In the genomic region with DNA sequence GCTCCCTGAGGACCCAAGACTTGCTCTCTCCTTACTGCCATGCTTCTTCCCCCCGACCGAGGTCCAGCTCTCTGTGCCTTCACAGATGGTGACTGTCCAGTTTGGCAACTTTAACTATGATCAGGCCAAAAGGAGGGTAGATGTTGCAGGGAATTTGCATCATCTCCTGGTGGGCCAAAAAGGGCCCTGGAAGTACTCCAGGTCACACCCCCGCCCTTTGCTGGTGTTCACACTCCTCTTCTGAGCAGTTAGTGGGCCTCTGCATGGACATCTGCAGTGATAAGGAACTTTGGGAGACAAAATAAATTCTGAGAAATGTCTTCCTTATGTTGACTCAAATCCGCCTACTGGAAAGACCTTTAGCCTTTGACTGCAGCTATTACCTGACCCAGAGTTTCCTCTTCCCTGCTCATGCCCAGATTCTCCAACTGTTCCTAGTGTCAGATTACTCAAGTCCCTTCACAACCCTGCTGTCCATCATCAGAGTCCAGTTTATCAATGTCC, we compare ENCODE assay signal across 18 cellular contexts.
DNase-seq lines count a peak whose midpoint lies in the region; ATAC-seq, FAIRE-seq and TF ChIP-seq lines count a peak whose summit lies in the region.
"Had no signal": no experiment of that assay in that cellular context is flagged by ENCODE, and none has a peak within 500 bp of the region (broad histone marks: within the 10 kb centered on the region; RNA-seq: fewer than 3 reads in every experiment).

No MANE protein-coding gene starts in this region.

- BruUV-seq in HepG2 (replicated peaks; lab: Mats Ljungman, UMichigan) (no TSS peak), K562 (replicated peaks; lab: Mats Ljungman, UMichigan) (no TSS peak)

- no peaks in the 10 kb centered on the region for H4K20me1 ChIP-seq in HepG2 (ENCODE audit: insufficient read depth, low read length)
- no peaks in the 10 kb centered on the region for H4K20me1 ChIP-seq in K562 (replicated peaks; ENCODE audit: control insufficient read depth, insufficient read depth, low read length)
- peaks cover 79% of the 10 kb centered on the region for H4K20me1 ChIP-seq in neural progenitor cell (ENCODE audit: low read depth)

- H2AFZ ChIP-seq in HepG2 (ENCODE audit: low read length) = no peak overlapping the region
- no peak overlapping the region for H2AFZ ChIP-seq in K562 (ENCODE audit: low read depth, low read length)
- no peak overlapping the region for H2AFZ ChIP-seq in neural progenitor cell (replicated peaks)

- no peaks in the 10 kb centered on the region for H3K27me3 Mint-ChIP-seq in neural progenitor cell (ENCODE audit: insufficient read depth, low read depth)

- H3K4me2 ChIP-seq in HepG2 (ENCODE audit: low read depth, low read length) (no peak overlapping the region), K562 (ENCODE audit: insufficient read depth, low read length) (peak overlapping the region; percentile 49), neural progenitor cell (no peak overlapping the region)

- TF ChIP-seq POLR2A in HepG2 (IDR thresholded peaks at IDR 0.05; ENCODE audit: insufficient read depth in 1 of 2, low read depth in 2 of 2, low read length in 2 of 2) = no peak
- no peak for TF ChIP-seq POLR2A in K562 (conservative IDR thresholded peaks at IDR 0.05)

- WGBS in liver = 39% methylated on average over 4 of the region's 4 CpGs
- WGBS in HepG2 (ENCODE audit: low lambda C conversion rate) = 21% methylated on average over 3 of the region's 4 CpGs
- WGBS in K562 (ENCODE audit: insufficient coverage, low coverage, missing lambda C conversion rate) = 0% methylated on average over 4 of the region's 4 CpGs
- WGBS in small intestine, 3 donors = 57 to 80% (median 59%) methylated on average over 4 of the region's 4 CpGs

- DNase-seq in HepG2 (ENCODE audit: low spot score) (no peak), K562 (ENCODE audit: extremely low read depth in 1 of 4, low spot score in 3 of 4) (peak in 1 of 4 experiments; percentile 25), left kidney (ENCODE audit: low read depth, low spot score) (peak; percentile 56), small intestine (peak; percentile 13), dedifferentiated amniotic fluid mesenchymal stem cell (ENCODE audit: extremely low spot score) (no peak), SKM-1 (lab: John Stamatoyannopoulos, UW; ENCODE audit: unreplicated experiment) (no peak), neural progenitor cell (ENCODE audit: low spot score) (no peak)
- DNase-seq: DMS79; GOT3; KG1; NCI-H1092; NCI-H2107; NCI-H226; NCI-H526; NK-92 treated with Interleukin-12 subunit alpha and Interleukin-12 subunit beta, amount 100 ng/mL, for 24 hours had no signal

- H3K4me3 Mint-ChIP-seq in neural progenitor cell = no peak overlapping the region

- H3K4me3 ChIP-seq in liver (ENCODE audit: low read depth in 1 of 3, low read length in 3 of 3) (no peak overlapping the region), HepG2 (replicated peaks in 1 of 3; ENCODE audit: insufficient read depth in 1 of 3, low read depth in 2 of 3, low read length in 3 of 3) (no peak overlapping the region), K562 (no peak overlapping the region), small intestine (ENCODE audit: low read depth in 1 of 2, low read length in 2 of 2) (no peak overlapping the region), neural progenitor cell (no peak overlapping the region)
- H3K4me3 ChIP-seq: GM12878 had no signal

- H3K36me3 ChIP-seq in liver (ENCODE audit: control insufficient read depth in 4 of 4, insufficient read depth in 3 of 4, low read depth in 1 of 4, low read length in 3 of 4) (no peaks in the 10 kb centered on the region), HepG2 (replicated peaks in 1 of 2; ENCODE audit: control insufficient read depth in 1 of 2, insufficient read depth in 2 of 2, low read length in 2 of 2) (no peaks in the 10 kb centered on the region), K562 (ENCODE audit: control insufficient read depth, insufficient read depth, low read length) (no peaks in the 10 kb centered on the region), small intestine (ENCODE audit: control insufficient read depth in 2 of 2, insufficient read depth in 2 of 2, low read length in 2 of 2) (no peaks in the 10 kb centered on the region), neural progenitor cell (no peaks in the 10 kb centered on the region)

- H3K4me1 ChIP-seq in liver (ENCODE audit: control insufficient read depth in 4 of 4, insufficient read depth in 4 of 4, low read length in 3 of 4) (peaks cover 19 to 43% (median 36%) of the 10 kb centered on the region in 4 donors), HepG2 (ENCODE audit: insufficient read depth, low read length) (no peaks in the 10 kb centered on the region), K562 (replicated peaks in 1 of 2; ENCODE audit: control insufficient read depth in 2 of 2, insufficient read depth in 2 of 2, low read length in 2 of 2) (peaks cover 9 to 26% of the 10 kb centered on the region in 2 experiments), small intestine (ENCODE audit: control insufficient read depth in 2 of 2, insufficient read depth in 1 of 2, low read depth in 1 of 2, low read length in 1 of 2) (peaks cover 2 to 5% of the 10 kb centered on the region in 2 donors), neural progenitor cell (peaks cover 41% of the 10 kb centered on the region)

- H3K9ac ChIP-seq in liver (ENCODE audit: low read depth in 1 of 2, low read length in 2 of 2) (no peak overlapping the region), HepG2 (ENCODE audit: insufficient read depth, low read depth, low read length) (no peak overlapping the region), K562 (ENCODE audit: insufficient read depth in 1 of 2, low read depth in 2 of 2, low read length in 2 of 2) (no peak overlapping the region; a peak in 1 of 4 replicates), neural progenitor cell (no peak overlapping the region)

- POLR2A ChIA-PET in HepG2 (lab: Yijun Ruan, JAX) (no interaction called here), K562 (lab: Yijun Ruan, JAX) (interaction anchor here (1.0 to 1.9 kb wide), 3 partner anchors 10 to 47 kb away, joined by 3 to 6 read pairs (median 4); no protein-coding TSS in a partner anchor)

- in situ Hi-C loops in HepG2 (cut with HindIII; ENCODE audit: extremely low pct_ligation_motif_present, low pct_unique_long_range_greater_than_20kb) (no loop called here), K562 (cut with MboI) (no loop called here)

- intact Hi-C loops in HepG2 (cut with micrococcal nuclease; ENCODE audit: unreplicated experiment) = no loop called here
- intact Hi-C loops in K562 (cut with micrococcal nuclease) = no loop called here

- ATAC-seq in HepG2 = no peak
- ATAC-seq in K562 = peak; percentile 79
- ATAC-seq: GM12878, Right ventricle myocardium inferior had no signal

- H3K27ac Mint-ChIP-seq in neural progenitor cell = no peak overlapping the region

- no peaks in the 10 kb centered on the region for H3K79me2 ChIP-seq in HepG2 (ENCODE audit: insufficient read depth, low read length)
- H3K79me2 ChIP-seq in K562 (ENCODE audit: control insufficient read depth, insufficient read depth, low read length) = no peaks in the 10 kb centered on the region
- no peaks in the 10 kb centered on the region for H3K79me2 ChIP-seq in neural progenitor cell (ENCODE audit: low read depth)

- CTCF ChIA-PET in HepG2 (lab: Yijun Ruan, JAX; ENCODE audit: low intra/inter-chr PET ratio, low total read pairs) (no interaction called here), K562 (lab: Yijun Ruan, JAX; ENCODE audit: low intra/inter-chr PET ratio) (no interaction called here)

- FAIRE-seq in HepG2 (lab: Jason Lieb, UNC) = no peak
- FAIRE-seq in K562 (lab: Jason Lieb, UNC) = no peak
- no peak for FAIRE-seq in small intestine (lab: Jason Lieb, UNC)
- FAIRE-seq: GM12878 had no signal

- peaks cover 4% of the 10 kb centered on the region for H3K36me3 Mint-ChIP-seq in neural progenitor cell

- peak in 1 of 2 donors; percentile 14 for TF ChIP-seq RAD21 in liver (IDR thresholded peaks at IDR 0.05)
- no peak for TF ChIP-seq RAD21 in HepG2 (CRISPR knock-in tag; IDR thresholded peaks at IDR 0.05)
- 0 out of 4 replicates have a peak, but pooled peaks of 1 of the 2 experiments have one; percentile 6 for TF ChIP-seq RAD21 in K562 (CRISPR knock-in tag; conservative IDR thresholded peaks at IDR 0.05 in 1 of 2, IDR thresholded peaks at IDR 0.05 in 1 of 2)

- H3K4me1 Mint-ChIP-seq in neural progenitor cell = peaks cover 40% of the 10 kb centered on the region

- H3K9me1 ChIP-seq in K562 (ENCODE audit: control insufficient read depth, insufficient read depth, low read length) = no peaks in the 10 kb centered on the region

- H3K27me3 ChIP-seq in liver (ENCODE audit: control insufficient read depth in 4 of 4, insufficient read depth in 4 of 4, low read length in 3 of 4) (no peaks in the 10 kb centered on the region), HepG2 (ENCODE audit: control insufficient read depth in 1 of 2, insufficient read depth in 2 of 2, low read length in 2 of 2) (peaks cover 0 to 20% of the 10 kb centered on the region in 2 experiments; a peak in 3 of 5 replicates), K562 (ENCODE audit: control insufficient read depth in 2 of 2, insufficient read depth in 2 of 2, low read length in 2 of 2) (no peaks in the 10 kb centered on the region), small intestine (ENCODE audit: control insufficient read depth in 2 of 2, insufficient read depth in 2 of 2, low read length in 2 of 2) (no peaks in the 10 kb centered on the region), neural progenitor cell (no peaks in the 10 kb centered on the region)

- H3K9me3 Mint-ChIP-seq in neural progenitor cell = no peaks in the 10 kb centered on the region

- peaks cover 24% of the 10 kb centered on the region for H3F3A ChIP-seq in neural progenitor cell (ENCODE audit: low read depth)

- TF ChIP-seq EP300 in HepG2 (IDR thresholded peaks at IDR 0.05; ENCODE audit: low read depth in 2 of 2, low read length in 2 of 2) = no peak
- no peak for TF ChIP-seq EP300 in HepG2 (CRISPR knock-in tag; IDR thresholded peaks at IDR 0.05; ENCODE audit: borderline replicate concordance)
- TF ChIP-seq EP300 in K562 (IDR thresholded peaks at IDR 0.05; ENCODE audit: low read length) = peak; percentile 87

- peak overlapping the region; percentile 49 to 62 for H3K27ac ChIP-seq in liver (ENCODE audit: low read depth in 1 of 2, low read length in 2 of 2)
- no peak overlapping the region for H3K27ac ChIP-seq in HepG2 (ENCODE audit: extremely low read length, insufficient read depth, low read length)
- peak overlapping the region; percentile 58; the same call in 1 of the 3 replicates for H3K27ac ChIP-seq in K562 (ENCODE audit: extremely low read depth, low read depth, low read length)
- H3K27ac ChIP-seq in small intestine (ENCODE audit: low read depth in 1 of 2, low read length in 1 of 2) = no peak overlapping the region
- no peak overlapping the region for H3K27ac ChIP-seq in neural progenitor cell

- H3K9me3 ChIP-seq in liver (ENCODE audit: control insufficient read depth in 4 of 4, low read length in 3 of 4) (no peaks in the 10 kb centered on the region), HepG2 (ENCODE audit: low read length) (no peaks in the 10 kb centered on the region), K562 (replicated peaks; ENCODE audit: control insufficient read depth, insufficient read depth, low read depth, low read length) (no peaks in the 10 kb centered on the region), small intestine (ENCODE audit: control insufficient read depth, low read depth) (no peaks in the 10 kb centered on the region), neural progenitor cell (ENCODE audit: low read depth) (no peaks in the 10 kb centered on the region)

- TF ChIP-seq CTCF in liver (IDR thresholded peaks at IDR 0.05; ENCODE audit: low read depth, low read length, missing input control) (no peak), HepG2 (CRISPR knock-in tag; IDR thresholded peaks at IDR 0.05) (no peak), K562 (IDR thresholded peaks at IDR 0.05 in 2 of 3, conservative IDR thresholded peaks at IDR 0.05 in 1 of 3; ENCODE audit: insufficient read depth in 2 of 3, low read depth in 1 of 3, low read length in 3 of 3) (no peak), neural progenitor cell (IDR thresholded peaks at IDR 0.05) (no peak)

Comparison
In these comparisons a context has a peak if more than half of its experiments do, and no peak if none do; other contexts are left out.
1. H3K27ac ChIP-seq: peak in liver (2 of 2) and K562 (single experiment); none in HepG2 (single experiment), small intestine (0 of 2) and neural progenitor cell (single experiment).
2. DNase-seq: peak in left kidney (single experiment) and small intestine (single experiment); none in HepG2 (single experiment), dedifferentiated amniotic fluid mesenchymal stem cell (single experiment), SKM-1 (single experiment) and neural progenitor cell (single experiment).